Comparison of ENCODE assay signal across 1 cellular context in the genomic region with DNA sequence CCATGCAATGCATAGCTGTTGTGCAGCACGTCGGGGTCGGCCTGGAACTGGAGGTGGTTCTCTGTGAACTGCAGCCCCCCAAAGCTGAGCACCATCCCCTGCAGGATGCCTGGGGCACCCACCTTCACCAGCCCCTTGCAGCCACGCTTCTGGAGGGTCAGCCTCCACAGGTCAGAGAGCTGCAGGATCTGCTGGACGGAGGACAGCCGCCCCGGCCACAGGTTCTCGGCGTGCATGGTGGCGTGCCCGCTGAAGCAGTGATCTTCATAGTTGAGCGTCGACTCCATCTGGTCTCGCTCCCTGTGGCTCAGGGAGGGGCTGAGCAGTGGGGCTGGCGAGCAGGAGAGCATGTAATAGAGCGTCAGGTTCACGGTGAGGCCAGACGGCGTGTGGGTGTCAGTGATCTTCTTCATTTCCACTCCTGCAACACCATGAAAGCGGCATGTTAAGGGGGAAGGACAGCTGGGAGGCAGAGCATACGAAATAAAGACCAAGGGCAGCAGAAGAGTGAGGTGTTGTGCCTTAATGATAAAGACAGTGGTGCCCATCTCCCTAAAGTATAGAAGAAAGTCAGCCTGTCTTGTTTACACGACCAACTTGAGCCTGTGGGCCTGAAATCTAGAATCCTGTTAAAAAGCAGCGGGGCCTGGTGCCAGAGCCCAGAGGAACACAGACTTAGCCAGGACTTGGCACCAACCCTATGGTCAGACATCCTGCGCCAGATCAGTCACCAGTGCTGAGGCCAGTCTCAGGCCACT.
TF ChIP-seq lines count a peak whose summit lies in the region.

No MANE protein-coding gene starts in this region.

TF ChIP-seq in GM12878, 131 proteins besides CTCF, POLR2A, EP300 and RAD21:
- TF ChIP-seq TBL1XR1 (IDR thresholded peaks at IDR 0.05; ENCODE audit: low read depth, low read length) (no peak), BCL11A (IDR thresholded peaks at IDR 0.05; ENCODE audit: low read depth, low read length) (no peak), SMAD5 (IDR thresholded peaks at IDR 0.05; ENCODE audit: low read depth) (no peak), KDM1A (IDR thresholded peaks at IDR 0.05; ENCODE audit: borderline replicate concordance) (no peak), SIN3A (IDR thresholded peaks at IDR 0.05; ENCODE audit: low read depth, low read length) (no peak), TCF7 (IDR thresholded peaks at IDR 0.05; ENCODE audit: borderline replicate concordance) (no peak), GATAD2B (conservative IDR thresholded peaks at IDR 0.05; ENCODE audit: low read depth) (no peak), IRF4 (IDR thresholded peaks at IDR 0.05; ENCODE audit: low read depth, low read length) (no peak), ESRRA (IDR thresholded peaks at IDR 0.05; ENCODE audit: low read length) (no peak)
- TF ChIP-seq, protein P1, sequence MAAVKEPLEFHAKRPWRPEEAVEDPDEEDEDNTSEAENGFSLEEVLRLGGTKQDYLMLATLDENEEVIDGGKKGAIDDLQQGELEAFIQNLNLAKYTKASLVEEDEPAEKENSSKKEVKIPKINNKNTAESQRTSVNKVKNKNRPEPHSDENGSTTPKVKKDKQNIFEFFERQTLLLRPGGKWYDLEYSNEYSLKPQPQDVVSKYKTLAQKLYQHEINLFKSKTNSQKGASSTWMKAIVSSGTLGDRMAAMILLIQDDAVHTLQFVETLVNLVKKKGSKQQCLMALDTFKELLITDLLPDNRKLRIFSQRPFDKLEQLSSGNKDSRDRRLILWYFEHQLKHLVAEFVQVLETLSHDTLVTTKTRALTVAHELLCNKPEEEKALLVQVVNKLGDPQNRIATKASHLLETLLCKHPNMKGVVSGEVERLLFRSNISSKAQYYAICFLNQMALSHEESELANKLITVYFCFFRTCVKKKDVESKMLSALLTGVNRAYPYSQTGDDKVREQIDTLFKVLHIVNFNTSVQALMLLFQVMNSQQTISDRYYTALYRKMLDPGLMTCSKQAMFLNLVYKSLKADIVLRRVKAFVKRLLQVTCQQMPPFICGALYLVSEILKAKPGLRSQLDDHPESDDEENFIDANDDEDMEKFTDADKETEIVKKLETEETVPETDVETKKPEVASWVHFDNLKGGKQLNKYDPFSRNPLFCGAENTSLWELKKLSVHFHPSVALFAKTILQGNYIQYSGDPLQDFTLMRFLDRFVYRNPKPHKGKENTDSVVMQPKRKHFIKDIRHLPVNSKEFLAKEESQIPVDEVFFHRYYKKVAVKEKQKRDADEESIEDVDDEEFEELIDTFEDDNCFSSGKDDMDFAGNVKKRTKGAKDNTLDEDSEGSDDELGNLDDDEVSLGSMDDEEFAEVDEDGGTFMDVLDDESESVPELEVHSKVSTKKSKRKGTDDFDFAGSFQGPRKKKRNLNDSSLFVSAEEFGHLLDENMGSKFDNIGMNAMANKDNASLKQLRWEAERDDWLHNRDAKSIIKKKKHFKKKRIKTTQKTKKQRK (IDR thresholded peaks at IDR 0.05; ENCODE audit: low read depth, low read length): no peak
